1 cellular context compared by ENCODE assay signal in the genomic region with DNA sequence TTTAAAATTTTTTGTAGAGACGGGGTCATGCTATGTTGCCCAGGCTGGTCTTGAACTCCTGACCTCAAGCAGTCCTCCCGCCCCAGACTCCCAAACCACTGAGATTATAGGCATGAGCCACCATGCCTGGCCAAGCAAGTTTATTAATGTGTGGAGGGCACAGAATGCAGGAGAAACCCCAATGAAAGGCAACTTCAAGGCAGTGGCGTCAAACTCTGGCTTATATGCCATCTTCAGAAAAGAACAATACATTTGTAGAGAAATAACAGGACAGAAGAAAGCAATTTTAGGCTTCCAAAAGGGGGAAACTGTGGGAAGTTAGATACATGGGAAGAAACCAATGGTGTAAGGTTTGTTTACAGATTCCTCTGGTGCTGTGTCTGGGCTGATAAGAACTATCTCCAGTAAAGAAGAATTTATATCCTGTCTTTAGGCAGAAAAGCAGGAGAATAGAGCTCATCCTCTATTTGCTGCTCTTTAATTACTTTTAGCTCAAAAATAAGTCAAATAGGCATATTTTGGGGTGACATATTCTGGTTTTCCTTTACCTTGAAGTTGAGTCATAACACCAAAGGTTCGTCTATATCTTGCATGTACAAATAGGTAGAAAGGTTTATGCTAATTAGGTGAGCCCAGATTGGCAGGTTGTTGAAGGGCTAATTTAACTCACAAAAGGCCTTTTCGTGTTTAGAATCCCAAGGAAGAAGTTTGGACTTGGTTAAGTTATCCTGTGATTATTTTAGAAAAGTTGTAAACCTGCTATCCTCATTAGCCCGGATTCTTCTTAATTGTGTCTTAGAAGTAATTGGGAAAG.
TF ChIP-seq lines count a peak whose summit lies in the region.

No MANE protein-coding gene starts in this region.

TF ChIP-seq in K562, 482 proteins besides CTCF, POLR2A, EP300 and RAD21 (continued from another document and continues in another):
- peak; percentile 7 for TF ChIP-seq SMAD3 (CRISPR knock-in tag; conservative IDR thresholded peaks at IDR 0.05)
- TF ChIP-seq EHMT2 (IDR thresholded peaks at IDR 0.05): peak; percentile 81
- TF ChIP-seq ZHX1 (conservative IDR thresholded peaks at IDR 0.05; ENCODE audit: low read length): no peak
- TF ChIP-seq ZNF740 (CRISPR knock-in tag; IDR thresholded peaks at IDR 0.05): no peak
- no peak; a peak in 2 of 4 replicates for TF ChIP-seq ZNF740 (tag; IDR thresholded peaks at IDR 0.05)
- TF ChIP-seq MTA3 (IDR thresholded peaks at IDR 0.05; ENCODE audit: borderline replicate concordance): 0 out of 2 replicates have a peak, but pooled peaks have one; percentile 37
- TF ChIP-seq HLTF (IDR thresholded peaks at IDR 0.05): peak; percentile 46; the same call in 1 of the 2 replicates
- TF ChIP-seq ZFPM2 (CRISPR knock-in tag; IDR thresholded peaks at IDR 0.05): no peak
- TF ChIP-seq KDM5B (IDR thresholded peaks at IDR 0.05; ENCODE audit: insufficient replicate concordance, low read depth, low read length): no peak
- TF ChIP-seq POLR2B (IDR thresholded peaks at IDR 0.05; ENCODE audit: low read depth, partially characterized antibody): no peak
- 0 out of 2 replicates have a peak, but pooled peaks have one; percentile 37 for TF ChIP-seq ZNF134 (CRISPR knock-in tag; conservative IDR thresholded peaks at IDR 0.05)
- peak; percentile 4 to 42; a peak in 2 of 4 replicates for TF ChIP-seq MAZ (CRISPR knock-in tag; conservative IDR thresholded peaks at IDR 0.05 in 1 of 2, IDR thresholded peaks at IDR 0.05 in 1 of 2)
- TF ChIP-seq ZNF280B (CRISPR knock-in tag; IDR thresholded peaks at IDR 0.05): no peak
- TF ChIP-seq CCNT2 (IDR thresholded peaks at IDR 0.05; ENCODE audit: borderline replicate concordance, extremely low read depth, insufficient read length, low read depth, low read length): peak; percentile 47
- no peak for TF ChIP-seq SMAD1 (IDR thresholded peaks at IDR 0.05; ENCODE audit: low read depth, low read length, partially characterized antibody)
- TF ChIP-seq MYNN (IDR thresholded peaks at IDR 0.05): 0 out of 2 replicates have a peak, but pooled peaks have one; percentile 20
- TF ChIP-seq MYNN (CRISPR knock-in tag; IDR thresholded peaks at IDR 0.05): no peak
- TF ChIP-seq, protein P1, sequence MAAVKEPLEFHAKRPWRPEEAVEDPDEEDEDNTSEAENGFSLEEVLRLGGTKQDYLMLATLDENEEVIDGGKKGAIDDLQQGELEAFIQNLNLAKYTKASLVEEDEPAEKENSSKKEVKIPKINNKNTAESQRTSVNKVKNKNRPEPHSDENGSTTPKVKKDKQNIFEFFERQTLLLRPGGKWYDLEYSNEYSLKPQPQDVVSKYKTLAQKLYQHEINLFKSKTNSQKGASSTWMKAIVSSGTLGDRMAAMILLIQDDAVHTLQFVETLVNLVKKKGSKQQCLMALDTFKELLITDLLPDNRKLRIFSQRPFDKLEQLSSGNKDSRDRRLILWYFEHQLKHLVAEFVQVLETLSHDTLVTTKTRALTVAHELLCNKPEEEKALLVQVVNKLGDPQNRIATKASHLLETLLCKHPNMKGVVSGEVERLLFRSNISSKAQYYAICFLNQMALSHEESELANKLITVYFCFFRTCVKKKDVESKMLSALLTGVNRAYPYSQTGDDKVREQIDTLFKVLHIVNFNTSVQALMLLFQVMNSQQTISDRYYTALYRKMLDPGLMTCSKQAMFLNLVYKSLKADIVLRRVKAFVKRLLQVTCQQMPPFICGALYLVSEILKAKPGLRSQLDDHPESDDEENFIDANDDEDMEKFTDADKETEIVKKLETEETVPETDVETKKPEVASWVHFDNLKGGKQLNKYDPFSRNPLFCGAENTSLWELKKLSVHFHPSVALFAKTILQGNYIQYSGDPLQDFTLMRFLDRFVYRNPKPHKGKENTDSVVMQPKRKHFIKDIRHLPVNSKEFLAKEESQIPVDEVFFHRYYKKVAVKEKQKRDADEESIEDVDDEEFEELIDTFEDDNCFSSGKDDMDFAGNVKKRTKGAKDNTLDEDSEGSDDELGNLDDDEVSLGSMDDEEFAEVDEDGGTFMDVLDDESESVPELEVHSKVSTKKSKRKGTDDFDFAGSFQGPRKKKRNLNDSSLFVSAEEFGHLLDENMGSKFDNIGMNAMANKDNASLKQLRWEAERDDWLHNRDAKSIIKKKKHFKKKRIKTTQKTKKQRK (IDR thresholded peaks at IDR 0.05; ENCODE audit: borderline replicate concordance, low read depth, low read length): no peak
- no peak for TF ChIP-seq RFX1 (IDR thresholded peaks at IDR 0.05)
- TF ChIP-seq ZNF197 (CRISPR knock-in tag; IDR thresholded peaks at IDR 0.05; ENCODE audit: low read depth): peak; percentile 27
- TF ChIP-seq MECOM (CRISPR knock-in tag; IDR thresholded peaks at IDR 0.05): peak; percentile 92
- 0 out of 2 replicates have a peak, but pooled peaks have one; percentile 29 for TF ChIP-seq NR2F6 (CRISPR knock-in tag; IDR thresholded peaks at IDR 0.05)
- 0 out of 2 replicates have a peak, but pooled peaks have one; percentile 28 for TF ChIP-seq ZNF561 (CRISPR knock-in tag; conservative IDR thresholded peaks at IDR 0.05)
- no peak for TF ChIP-seq MCM2 (IDR thresholded peaks at IDR 0.05; ENCODE audit: low read depth)
- TF ChIP-seq ZNF316 (IDR thresholded peaks at IDR 0.05): peak; percentile 77
- no peak; a peak in 1 of 4 replicates for TF ChIP-seq TRIM24 (IDR thresholded peaks at IDR 0.05)
- TF ChIP-seq ZNF75A (CRISPR knock-in tag; IDR thresholded peaks at IDR 0.05): peak; percentile 58; the same call in 1 of the 2 replicates
- TF ChIP-seq HNRNPUL1 (IDR thresholded peaks at IDR 0.05; ENCODE audit: low read length): no peak
- no peak for TF ChIP-seq MEIS2 (IDR thresholded peaks at IDR 0.05; ENCODE audit: partially characterized antibody)
- TF ChIP-seq SMARCB1 (IDR thresholded peaks at IDR 0.05; ENCODE audit: insufficient read length, low read depth): peak; percentile 19
- TF ChIP-seq, protein P2, sequence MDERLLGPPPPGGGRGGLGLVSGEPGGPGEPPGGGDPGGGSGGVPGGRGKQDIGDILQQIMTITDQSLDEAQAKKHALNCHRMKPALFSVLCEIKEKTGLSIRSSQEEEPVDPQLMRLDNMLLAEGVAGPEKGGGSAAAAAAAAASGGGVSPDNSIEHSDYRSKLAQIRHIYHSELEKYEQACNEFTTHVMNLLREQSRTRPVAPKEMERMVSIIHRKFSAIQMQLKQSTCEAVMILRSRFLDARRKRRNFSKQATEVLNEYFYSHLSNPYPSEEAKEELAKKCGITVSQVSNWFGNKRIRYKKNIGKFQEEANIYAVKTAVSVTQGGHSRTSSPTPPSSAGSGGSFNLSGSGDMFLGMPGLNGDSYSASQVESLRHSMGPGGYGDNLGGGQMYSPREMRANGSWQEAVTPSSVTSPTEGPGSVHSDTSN (CRISPR knock-in tag; IDR thresholded peaks at IDR 0.05; ENCODE audit: low read depth): no peak
- TF ChIP-seq, protein P2 (tag; conservative IDR thresholded peaks at IDR 0.05; ENCODE audit: low read depth): no peak
- TF ChIP-seq CBFA2T3 (IDR thresholded peaks at IDR 0.05): peak; percentile 88
- TF ChIP-seq, protein P3, sequence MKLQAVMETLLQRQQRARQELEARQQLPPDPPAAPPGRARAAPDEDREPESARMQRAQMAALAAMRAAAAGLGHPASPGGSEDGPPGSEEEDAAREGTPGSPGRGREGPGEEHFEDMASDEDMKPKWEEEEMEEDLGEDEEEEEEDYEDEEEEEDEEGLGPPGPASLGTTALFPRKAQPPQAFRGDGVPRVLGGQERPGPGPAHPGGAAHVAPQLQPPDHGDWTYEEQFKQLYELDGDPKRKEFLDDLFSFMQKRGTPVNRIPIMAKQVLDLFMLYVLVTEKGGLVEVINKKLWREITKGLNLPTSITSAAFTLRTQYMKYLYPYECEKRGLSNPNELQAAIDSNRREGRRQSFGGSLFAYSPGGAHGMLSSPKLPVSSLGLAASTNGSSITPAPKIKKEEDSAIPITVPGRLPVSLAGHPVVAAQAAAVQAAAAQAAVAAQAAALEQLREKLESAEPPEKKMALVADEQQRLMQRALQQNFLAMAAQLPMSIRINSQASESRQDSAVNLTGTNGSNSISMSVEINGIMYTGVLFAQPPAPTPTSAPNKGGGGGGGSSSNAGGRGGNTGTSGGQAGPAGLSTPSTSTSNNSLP (IDR thresholded peaks at IDR 0.05; ENCODE audit: borderline replicate concordance, low read depth, low read length): 0 out of 2 replicates have a peak, but pooled peaks have one; percentile 82
- TF ChIP-seq ADNP (tag; IDR thresholded peaks at IDR 0.05): peak; percentile 95
- peak; percentile 82 for TF ChIP-seq ZNF583 (CRISPR knock-in tag; IDR thresholded peaks at IDR 0.05)
- TF ChIP-seq STAT5A (IDR thresholded peaks at IDR 0.05; ENCODE audit: borderline replicate concordance, low read length): peak; percentile 55; the same call in 1 of the 2 replicates
- TF ChIP-seq ZNF589 (CRISPR knock-in tag; IDR thresholded peaks at IDR 0.05; ENCODE audit: low read depth): 0 out of 2 replicates have a peak, but pooled peaks have one; percentile 24
- TF ChIP-seq L3MBTL2 (IDR thresholded peaks at IDR 0.05): peak; percentile 64
- peak; percentile 59 for TF ChIP-seq NCOA1 (IDR thresholded peaks at IDR 0.05; ENCODE audit: low read depth)
- no peak for TF ChIP-seq SETDB1 (IDR thresholded peaks at IDR 0.05; ENCODE audit: low read length)
- TF ChIP-seq MAFK (IDR thresholded peaks at IDR 0.05; ENCODE audit: low read length): no peak; the same call in 1 of the 2 replicates
- peak; percentile 58 for TF ChIP-seq SMARCC2 (IDR thresholded peaks at IDR 0.05; ENCODE audit: low read depth)
- TF ChIP-seq, protein P4, sequence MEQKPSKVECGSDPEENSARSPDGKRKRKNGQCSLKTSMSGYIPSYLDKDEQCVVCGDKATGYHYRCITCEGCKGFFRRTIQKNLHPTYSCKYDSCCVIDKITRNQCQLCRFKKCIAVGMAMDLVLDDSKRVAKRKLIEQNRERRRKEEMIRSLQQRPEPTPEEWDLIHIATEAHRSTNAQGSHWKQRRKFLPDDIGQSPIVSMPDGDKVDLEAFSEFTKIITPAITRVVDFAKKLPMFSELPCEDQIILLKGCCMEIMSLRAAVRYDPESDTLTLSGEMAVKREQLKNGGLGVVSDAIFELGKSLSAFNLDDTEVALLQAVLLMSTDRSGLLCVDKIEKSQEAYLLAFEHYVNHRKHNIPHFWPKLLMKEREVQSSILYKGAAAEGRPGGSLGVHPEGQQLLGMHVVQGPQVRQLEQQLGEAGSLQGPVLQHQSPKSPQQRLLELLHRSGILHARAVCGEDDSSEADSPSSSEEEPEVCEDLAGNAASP (IDR thresholded peaks at IDR 0.05): no peak
- TF ChIP-seq WHSC1 (IDR thresholded peaks at IDR 0.05; ENCODE audit: low read length): no peak
- TF ChIP-seq FOXK2 (conservative IDR thresholded peaks at IDR 0.05 in 1 of 2, IDR thresholded peaks at IDR 0.05 in 1 of 2; ENCODE audit: low read depth in 2 of 2): peak; percentile 73 to 76
- TF ChIP-seq GABPA (tag; conservative IDR thresholded peaks at IDR 0.05; ENCODE audit: low read depth): 0 out of 2 replicates have a peak, but pooled peaks have one; percentile 37
- peak; percentile 5; the same call in 1 of the 2 replicates for TF ChIP-seq NFIC (IDR thresholded peaks at IDR 0.05)
- peak; percentile 86 for TF ChIP-seq DPF2 (IDR thresholded peaks at IDR 0.05)
- TF ChIP-seq HDAC3 (IDR thresholded peaks at IDR 0.05; ENCODE audit: borderline replicate concordance, partially characterized antibody): peak; percentile 55
- TF ChIP-seq BRF1 (IDR thresholded peaks at IDR 0.05; ENCODE audit: borderline replicate concordance, extremely low read depth, insufficient read length): no peak
- TF ChIP-seq, protein P5, sequence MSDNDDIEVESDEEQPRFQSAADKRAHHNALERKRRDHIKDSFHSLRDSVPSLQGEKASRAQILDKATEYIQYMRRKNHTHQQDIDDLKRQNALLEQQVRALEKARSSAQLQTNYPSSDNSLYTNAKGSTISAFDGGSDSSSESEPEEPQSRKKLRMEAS (CRISPR knock-in tag; IDR thresholded peaks at IDR 0.05): no peak
- TF ChIP-seq NBN (IDR thresholded peaks at IDR 0.05; ENCODE audit: low read depth): peak; percentile 22; the same call in 1 of the 2 replicates
- peak; percentile 87 for TF ChIP-seq TAL1 (IDR thresholded peaks at IDR 0.05)
